In genomic region chr4:77036206-77036605, GRCh38 we compare ENCODE assay signal across 19 cellular contexts. TPM values are rescaled to one million over a fixed set of nuclear protein-coding genes. Genes with fewer than 3 reads are reported as not detected.
DNase-seq lines count a peak whose midpoint lies in the region; ATAC-seq and TF ChIP-seq lines count a peak whose summit lies in the region.
"Had no signal": no experiment of that assay in that cellular context is flagged by ENCODE, and none has a peak within 500 bp of the region (broad histone marks: within the 10 kb centered on the region; RNA-seq: fewer than 3 reads in every experiment).

No MANE protein-coding gene starts in this region.

- no peaks in the 10 kb centered on the region for H3K9me2 ChIP-seq in hepatocyte (replicated peaks; ENCODE audit: insufficient read depth)

- H3K4me1 ChIP-seq in hepatocyte (ENCODE audit: insufficient read depth): peaks cover 6% of the 10 kb centered on the region
- H3K4me1 ChIP-seq: neural progenitor cell had no signal

- ATAC-seq in GM19328 (IDR thresholded peaks at IDR 0.05; ENCODE audit: unreplicated experiment): no peak
- ATAC-seq: HCT116 had no signal

- H3K4me3 ChIP-seq in WERI-Rb-1 (ENCODE audit: low read depth, low read length): no peak overlapping the region
- H3K4me3 ChIP-seq in hepatocyte: no peak overlapping the region
- H3K4me3 ChIP-seq: neural progenitor cell had no signal

- TF ChIP-seq CTCF in AG09319 (IDR thresholded peaks at IDR 0.05; ENCODE audit: low read depth, low read length): no peak
- TF ChIP-seq CTCF in WERI-Rb-1 (IDR thresholded peaks at IDR 0.05; ENCODE audit: low read depth, low read length): no peak
- TF ChIP-seq CTCF in hepatocyte (IDR thresholded peaks at IDR 0.05; ENCODE audit: poor library complexity): no peak

- WGBS in hepatocyte (ENCODE audit: low lambda C conversion rate, missing lambda C conversion rate): 92% methylated on average over 2 of the region's 2 CpGs

- H3K79me2 ChIP-seq in hepatocyte: no peaks in the 10 kb centered on the region

- H3K36me3 ChIP-seq in WERI-Rb-1 (peaks cover 5% of the 10 kb centered on the region), hepatocyte (replicated peaks; ENCODE audit: insufficient read depth, low read depth) (no peaks in the 10 kb centered on the region)
- H3K36me3 ChIP-seq: neural progenitor cell had no signal

- H3K4me2 ChIP-seq in hepatocyte: no peak overlapping the region
- H3K4me2 ChIP-seq: neural progenitor cell had no signal

- no peaks in the 10 kb centered on the region for H4K20me1 ChIP-seq in hepatocyte (ENCODE audit: insufficient read depth, poor library complexity, severe bottlenecking)

- H3K9me3 ChIP-seq in WERI-Rb-1 (ENCODE audit: severe bottlenecking): no peaks in the 10 kb centered on the region
- no peaks in the 10 kb centered on the region for H3K9me3 ChIP-seq in hepatocyte (ENCODE audit: low read depth)

- H3K27ac ChIP-seq in WERI-Rb-1 (peak overlapping the region; percentile 49), hepatocyte (no peak overlapping the region)
- H3K27ac ChIP-seq: neural progenitor cell had no signal

- H2AFZ ChIP-seq in hepatocyte: no peak overlapping the region
- H2AFZ ChIP-seq: neural progenitor cell had no signal

- peak; percentile 81 for DNase-seq in AG09319 (ENCODE audit: extremely low read depth, low read depth)
- DNase-seq in WERI-Rb-1: no peak
- peak; percentile 95 for DNase-seq in fibroblast of gingiva (ENCODE audit: low read depth)
- peak; percentile 89 for DNase-seq in non-pigmented ciliary epithelial cell (ENCODE audit: low read depth)
- DNase-seq in hepatocyte (ENCODE audit: low spot score): no peak
- no peak for DNase-seq in stimulated activated naive CD4-positive, alpha-beta T cell (lab: John Stamatoyannopoulos, UW)
- no peak for DNase-seq in stimulated activated CD4-positive, alpha-beta T cell treated with anti-CD3 and anti-CD28 coated beads, Interleukin-4, amount 100 ng/mL, for 4 hours
- DNase-seq: activated CD4-positive, alpha-beta T cell treated with anti-CD3 and anti-CD28 coated beads, Interleukin-2, amount 10 ng/mL, durations not matched to agents 24 days and 14 days; activated T-cell treated with anti-CD3 and anti-CD28 coated beads, Interleukin-2, amount 50 U/mL, for 24 hours; cerebellar nuclear complex; glutamatergic neuron; mesendoderm; MM.1S; NCI-H2029 treated with DMSO at 0.1 percent for 48 hours; retina; stimulated activated CD4-positive, alpha-beta T cell treated with anti-CD3 and anti-CD28 coated beads, Interleukin-1b, Interleukin-23, amount 100 ng/mL, for 48 hours had no signal

- H3K27me3 ChIP-seq in WERI-Rb-1 (ENCODE audit: insufficient read depth, low read depth, severe bottlenecking) (no peaks in the 10 kb centered on the region), hepatocyte (no peaks in the 10 kb centered on the region)
- H3K27me3 ChIP-seq: neural progenitor cell had no signal

RNA-seq across cellular contexts. Expression of gene CCNI, which starts 39.6 kb away (rescaled TPM):
- 212 and 222 TPM in 2 replicates for total RNA-seq in hepatocyte
- polyA plus RNA-seq in hepatocyte: 147 and 160 TPM in 2 replicates

Comparison
In these comparisons a context has a peak if more than half of its experiments do, and no peak if none do; other contexts are left out.
1. DNase-seq: peak in AG09319 (single experiment), fibroblast of gingiva (single experiment) and non-pigmented ciliary epithelial cell (single experiment); none in WERI-Rb-1 (single experiment), hepatocyte (single experiment), stimulated activated naive CD4-positive, alpha-beta T cell (0 of 6) and stimulated activated CD4-positive, alpha-beta T cell treated with anti-CD3 and anti-CD28 coated beads, Interleukin-4, amount 100 ng/mL, for 4 hours (0 of 2).